8 cellular contexts compared by ENCODE assay signal in the genomic region with DNA sequence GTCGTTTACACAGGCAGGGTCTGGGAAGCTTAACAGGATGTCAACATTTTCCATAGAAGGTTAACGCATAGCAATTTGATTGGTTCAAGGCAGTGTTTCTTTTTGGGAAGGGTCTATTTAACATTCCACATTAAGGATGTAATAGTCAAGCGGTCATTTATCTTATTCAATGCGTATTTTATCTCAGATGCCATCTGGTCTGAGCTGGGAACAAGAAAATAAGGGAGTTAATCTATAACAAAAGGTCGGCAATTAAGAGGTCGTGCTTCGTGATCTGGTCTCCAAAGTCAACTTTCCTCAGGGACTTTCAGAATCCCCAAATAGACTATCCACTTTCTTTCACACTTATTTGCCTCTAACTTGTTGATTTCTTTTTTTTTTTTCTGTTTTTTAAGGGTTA. TPM values are rescaled to one million over a fixed set of nuclear protein-coding genes. Genes with fewer than 3 reads are reported as not detected.
DNase-seq lines count a peak whose midpoint lies in the region; ATAC-seq and TF ChIP-seq lines count a peak whose summit lies in the region.

No MANE protein-coding gene starts in this region.

- 1 to 8% methylated on average over 7 of the region's 7 CpGs for WGBS in body of pancreas, 2 donors
- WGBS in mesendoderm (ENCODE audit: extremely low coverage, insufficient coverage, low lambda C conversion rate) = no CpG with 5 or more reads among the region's 7 CpGs
- WGBS in aorta, 2 donors = 4 to 5% methylated on average over 7 of the region's 7 CpGs

- H3K4me3 ChIP-seq in body of pancreas (peak overlapping the region; percentile 26 to 68), mesendoderm (ENCODE audit: low read length) (no peak overlapping the region), aorta (ENCODE audit: low read length in 2 of 2) (peak overlapping the region; percentile 73 to 86)

- TF ChIP-seq POLR2A in body of pancreas (IDR thresholded peaks at IDR 0.05) = no peak

- peaks cover 40% of the 10 kb centered on the region for H3K79me2 ChIP-seq in mesendoderm (ENCODE audit: control insufficient read depth, insufficient read depth, low read length)

- peak overlapping the region; percentile 46 for H3K4ac ChIP-seq in mesendoderm (ENCODE audit: low read depth, low read length)

- DNase-seq in stimulated activated naive CD8-positive, alpha-beta T cell treated with anti-CD3 and anti-CD28 coated beads, Interleukin-15, Interleukin-2, amounts not matched to agents 100 U/mL and 50 U/mL, for 24 hours = no peak
- DNase-seq in body of pancreas (no peak), mesendoderm (peak; percentile 82), aorta (no peak), COLO829 (ENCODE audit: low spot score) (no peak), anterior cingulate cortex (lab: John Stamatoyannopoulos, UW) (no peak)

- H3K27ac ChIP-seq in body of pancreas (peak overlapping the region in 3 of 4 donors; percentile 87 to 95 (median 91)), mesendoderm (ENCODE audit: low read depth, low read length) (peak overlapping the region; percentile 47), aorta (ENCODE audit: low read depth in 1 of 2, low read length in 2 of 2) (no peak overlapping the region)

- H3K4me2 ChIP-seq in mesendoderm (ENCODE audit: low read length) = peak overlapping the region; percentile 1

- peak overlapping the region; percentile 96 for H3K18ac ChIP-seq in mesendoderm (ENCODE audit: low read length)

- H3K9me3 ChIP-seq in body of pancreas = no peaks in the 10 kb centered on the region
- H3K9me3 ChIP-seq in aorta (ENCODE audit: control insufficient read depth, low read length) = no peaks in the 10 kb centered on the region

- H2BK5ac ChIP-seq in mesendoderm (ENCODE audit: low read length) = peak overlapping the region; percentile 81

- H3K27me3 ChIP-seq in body of pancreas = no peaks in the 10 kb centered on the region
- no peaks in the 10 kb centered on the region for H3K27me3 ChIP-seq in mesendoderm (ENCODE audit: insufficient read depth, low read length, poor library complexity)
- no peaks in the 10 kb centered on the region for H3K27me3 ChIP-seq in aorta (ENCODE audit: control insufficient read depth in 1 of 2, insufficient read depth in 2 of 2, low read length in 1 of 2)

- peaks cover 84% of the 10 kb centered on the region for H3K4me1 Mint-ChIP-seq in stimulated activated naive CD8-positive, alpha-beta T cell treated with anti-CD3 and anti-CD28 coated beads, Interleukin-15, Interleukin-2, amounts not matched to agents 100 ng/mL and 50 ng/mL, for 24 hours (ENCODE audit: low read depth)

- peak overlapping the region; percentile 97 for H3K4me3 Mint-ChIP-seq in stimulated activated naive CD8-positive, alpha-beta T cell treated with anti-CD3 and anti-CD28 coated beads, Interleukin-15, Interleukin-2, amounts not matched to agents 100 ng/mL and 50 ng/mL, for 24 hours

- intact Hi-C loops in body of pancreas (cut with DNase I) = no loop called here
- intact Hi-C loops in aorta (cut with DNase I) = loop anchor here (2.0 to 10.0 kb wide), 3 partner anchors 224 to 301 kb away; partner anchors contain the start of gene ETFBKMT (in 2 of the 2)

- H2BK120ac ChIP-seq in mesendoderm (ENCODE audit: low read depth, low read length) = peak overlapping the region; percentile 92

- ATAC-seq in stimulated activated naive CD8-positive, alpha-beta T cell treated with anti-CD3 and anti-CD28 coated beads, Interleukin-15, Interleukin-2, amounts not matched to agents 100 U/mL and 50 U/mL, for 24 hours = no peak
- peak; percentile 1 for ATAC-seq in body of pancreas
- no peak for ATAC-seq in aorta (ENCODE audit: low FRiP score)
- no peak for ATAC-seq in esophagus mucosa

- H3K23ac ChIP-seq in mesendoderm (ENCODE audit: low read length) = no peak overlapping the region

- H3K56ac ChIP-seq in mesendoderm (ENCODE audit: low read length) = peak overlapping the region; percentile 81

- H3K36me3 Mint-ChIP-seq in stimulated activated naive CD8-positive, alpha-beta T cell treated with anti-CD3 and anti-CD28 coated beads, Interleukin-15, Interleukin-2, amounts not matched to agents 100 ng/mL and 50 ng/mL, for 24 hours (ENCODE audit: low read depth) = peaks cover 54% of the 10 kb centered on the region

- H2BK15ac ChIP-seq in mesendoderm (replicated peaks; ENCODE audit: low read depth) = peak overlapping the region; percentile 41

- H3K27me3 Mint-ChIP-seq in stimulated activated naive CD8-positive, alpha-beta T cell treated with anti-CD3 and anti-CD28 coated beads, Interleukin-15, Interleukin-2, amounts not matched to agents 100 ng/mL and 50 ng/mL, for 24 hours = no peaks in the 10 kb centered on the region

- no peak overlapping the region for H2AK5ac ChIP-seq in mesendoderm (ENCODE audit: low read length)

- peak overlapping the region; percentile 99 for H3K27ac Mint-ChIP-seq in stimulated activated naive CD8-positive, alpha-beta T cell treated with anti-CD3 and anti-CD28 coated beads, Interleukin-15, Interleukin-2, amounts not matched to agents 100 ng/mL and 50 ng/mL, for 24 hours

- no peaks in the 10 kb centered on the region for H3K36me3 ChIP-seq in body of pancreas (replicated peaks in 1 of 2; ENCODE audit: insufficient read depth in 1 of 2, low read depth in 2 of 2)
- no peaks in the 10 kb centered on the region for H3K36me3 ChIP-seq in mesendoderm (ENCODE audit: control insufficient read depth, insufficient read depth, low read length)
- H3K36me3 ChIP-seq in aorta (ENCODE audit: control insufficient read depth in 1 of 2, insufficient read depth in 2 of 2, low read length in 1 of 2) = no peaks in the 10 kb centered on the region

- no peak overlapping the region for H3K9ac ChIP-seq in mesendoderm (ENCODE audit: low read length)

- H3K79me1 ChIP-seq in mesendoderm (ENCODE audit: low read length) = no peaks in the 10 kb centered on the region

- no peak for TF ChIP-seq CTCF in body of pancreas (IDR thresholded peaks at IDR 0.05)

- no peak overlapping the region for H4K8ac ChIP-seq in mesendoderm (ENCODE audit: low read depth, low read length)

- H3K4me1 ChIP-seq in body of pancreas = peaks cover 29% of the 10 kb centered on the region
- peaks cover 2% of the 10 kb centered on the region for H3K4me1 ChIP-seq in mesendoderm (ENCODE audit: control insufficient read depth, low read depth, low read length)
- H3K4me1 ChIP-seq in aorta (ENCODE audit: control insufficient read depth in 1 of 2, insufficient read depth in 2 of 2, low read length in 2 of 2) = peaks cover 0 to 4% of the 10 kb centered on the region in 2 donors

- H4K5ac ChIP-seq in mesendoderm (ENCODE audit: low read length) = no peak overlapping the region

- H3K9me3 Mint-ChIP-seq in stimulated activated naive CD8-positive, alpha-beta T cell treated with anti-CD3 and anti-CD28 coated beads, Interleukin-15, Interleukin-2, amounts not matched to agents 100 ng/mL and 50 ng/mL, for 24 hours = peaks cover 4% of the 10 kb centered on the region

RNA-seq across cellular contexts. Expression of gene RESF1, which starts 0.6 kb away (rescaled TPM):
- total RNA-seq in body of pancreas (10 to 100 TPM; 29.1 to 48.1 TPM), aorta (10 to 100 TPM; 49.4 to 65.2 TPM), esophagus mucosa (31.9 TPM)
- polyA plus RNA-seq in mesendoderm (2013, experiment 1 of 2) = 90.8 TPM
- 95.0 TPM for polyA plus RNA-seq in mesendoderm (2013, experiment 2 of 2)
- polyA plus RNA-seq in aorta = 10 to 100 TPM; 29.9 to 36.2 TPM

Comparison
In these comparisons a context has a peak if more than half of its experiments do, and no peak if none do; other contexts are left out.
1. H3K27ac ChIP-seq: peak in body of pancreas (3 of 4) and mesendoderm (single experiment); none in aorta (0 of 2).